8 cellular contexts compared by ENCODE assay signal in genomic region chr10:33116293-33116697, GRCh38.
DNase-seq lines count a peak whose midpoint lies in the region; ATAC-seq and TF ChIP-seq lines count a peak whose summit lies in the region.

No MANE protein-coding gene starts in this region.

- H3K79me2 ChIP-seq in smooth muscle cell (ENCODE audit: low read depth) = no peaks in the 10 kb centered on the region

- WGBS in smooth muscle cell (ENCODE audit: low lambda C conversion rate) = 37% methylated on average over 5 of the region's 5 CpGs

- peaks cover 14% of the 10 kb centered on the region for H3F3A ChIP-seq in smooth muscle cell (ENCODE audit: low read depth)

- no peaks in the 10 kb centered on the region for H3K27me3 ChIP-seq in smooth muscle cell (ENCODE audit: low read depth)

- H4K20me1 ChIP-seq in smooth muscle cell (ENCODE audit: low read depth) = no peaks in the 10 kb centered on the region

- H3K9me3 ChIP-seq in smooth muscle cell (replicated peaks; ENCODE audit: low read depth) = no peaks in the 10 kb centered on the region

- no peak overlapping the region for H3K4me3 ChIP-seq in smooth muscle cell

- no peak overlapping the region for H3K27ac ChIP-seq in VCaP
- H3K27ac ChIP-seq in smooth muscle cell (ENCODE audit: low read depth) = peak overlapping the region; percentile 75

- no peak overlapping the region for H3K27ac Mint-ChIP-seq in Calu3 (ENCODE audit: unreplicated experiment)

- no peaks in the 10 kb centered on the region for H3K36me3 ChIP-seq in smooth muscle cell (ENCODE audit: low read depth)

- H3K4me3 Mint-ChIP-seq in Calu3 (ENCODE audit: low read depth, unreplicated experiment) = no peak overlapping the region

- intact Hi-C loops in Calu3 (cut with micrococcal nuclease; ENCODE audit: unreplicated experiment) = loop anchor here (2.0 kb wide), 1 partner anchor 39 kb away; no protein-coding TSS in a partner anchor
- intact Hi-C loops in left ventricle myocardium superior (cut with micrococcal nuclease) = no loop called here

- TF ChIP-seq CTCF in Calu3 (IDR thresholded peaks at IDR 0.05; ENCODE audit: unreplicated experiment) (peak; percentile 32), VCaP (conservative IDR thresholded peaks at IDR 0.05) (peak; percentile 73), smooth muscle cell (IDR thresholded peaks at IDR 0.05; ENCODE audit: borderline replicate concordance, insufficient read depth, poor library complexity, severe bottlenecking) (peak; percentile 48)

- no peak overlapping the region for H3K9ac ChIP-seq in smooth muscle cell (ENCODE audit: low read depth)

- H3K36me3 Mint-ChIP-seq in Calu3 (ENCODE audit: insufficient read depth, unreplicated experiment) = no peaks in the 10 kb centered on the region

- H3K9me3 Mint-ChIP-seq in Calu3 (ENCODE audit: low read depth, unreplicated experiment) = no peaks in the 10 kb centered on the region

- peaks cover 29% of the 10 kb centered on the region for H3K4me1 Mint-ChIP-seq in Calu3 (ENCODE audit: low read depth, unreplicated experiment)

- DNase-seq in Calu3 (no peak), HK-2 (ENCODE audit: unreplicated experiment) (peak; percentile 21), left ventricle myocardium superior (no peak), smooth muscle cell (lab: John Stamatoyannopoulos, UW; ENCODE audit: unreplicated experiment) (no peak), HPDE6-E6E7 (ENCODE audit: extremely low spot score) (no peak)

- no peak overlapping the region for H3K4me2 ChIP-seq in smooth muscle cell

- peak; percentile 63 for ATAC-seq in left ventricle myocardium superior
- ATAC-seq in HG02870 (IDR thresholded peaks at IDR 0.05; ENCODE audit: unreplicated experiment) = no peak
- no peak for ATAC-seq in HG02970 (IDR thresholded peaks at IDR 0.05; ENCODE audit: low FRiP score, unreplicated experiment)

- no peak overlapping the region for H2AFZ ChIP-seq in smooth muscle cell (ENCODE audit: low read depth)

- no TSS peak for BruUV-seq in Calu3 (replicated peaks; lab: Mats Ljungman, UMichigan)

- CTCF ChIA-PET in Calu3 (lab: Charles Lee) = interaction anchor here (0.7 to 1.4 kb wide), 3 partner anchors 48 to 106 kb away, joined by 3 to 5 read pairs (median 3); no protein-coding TSS in a partner anchor

- H3K27me3 Mint-ChIP-seq in Calu3 (ENCODE audit: unreplicated experiment) = no peaks in the 10 kb centered on the region

- H3K4me1 ChIP-seq in smooth muscle cell (ENCODE audit: low read depth) = peaks cover 26% of the 10 kb centered on the region
